ENCODE assay signal across 22 cellular contexts in the genomic region with DNA sequence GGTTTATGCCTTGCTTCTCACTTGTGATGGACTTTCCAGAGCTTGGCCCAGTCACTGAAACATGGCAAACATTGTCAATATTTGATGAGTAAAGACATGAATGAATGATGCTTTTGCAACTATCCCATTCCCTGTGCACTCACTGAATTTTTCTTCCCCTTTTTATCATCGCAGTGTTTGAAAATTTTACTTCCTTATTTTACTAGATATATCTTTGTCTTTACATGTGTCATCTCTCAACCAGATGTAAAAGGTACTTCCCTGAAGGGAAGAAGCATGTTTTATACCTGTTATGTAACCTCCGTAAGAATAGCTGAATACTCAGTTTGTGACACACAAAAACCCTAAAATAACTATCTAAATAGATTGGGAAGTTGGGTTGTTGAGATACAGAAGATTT.
A peak's percentile ranks its signal among the peaks of the same experiment; 100 is the strongest.
DNase-seq lines count a peak whose midpoint lies in the region; ATAC-seq, FAIRE-seq and TF ChIP-seq lines count a peak whose summit lies in the region.
"Had no signal": no experiment of that assay in that cellular context is flagged by ENCODE, and none has a peak within 500 bp of the region (broad histone marks: within the 10 kb centered on the region; RNA-seq: fewer than 3 reads in every experiment).

No MANE protein-coding gene starts in this region.

- CTCF ChIA-PET in GM12878 (lab: Yijun Ruan, JAX): no interaction called here

- no peaks in the 10 kb centered on the region for H4K20me1 ChIP-seq in GM12878 (ENCODE audit: control insufficient read depth, insufficient read depth)
- no peaks in the 10 kb centered on the region for H4K20me1 ChIP-seq in neural progenitor cell (ENCODE audit: low read depth)

- peaks cover 2% of the 10 kb centered on the region for H3K27me3 Mint-ChIP-seq in neural progenitor cell (ENCODE audit: insufficient read depth, low read depth)
- H3K27me3 Mint-ChIP-seq: CD4-positive, alpha-beta memory T cell had no signal

- H3K4me3 ChIP-seq in GM12878: no peak overlapping the region
- no peak overlapping the region for H3K4me3 ChIP-seq in neural progenitor cell

- no peak for TF ChIP-seq RAD21 in GM12878 (IDR thresholded peaks at IDR 0.05; ENCODE audit: insufficient read depth, low read depth, low read length)

- RAD21 ChIA-PET in GM12878 (lab: Charles Lee; ENCODE audit: unreplicated experiment): no interaction called here

- H3K36me3 ChIP-seq in GM12878 (ENCODE audit: control insufficient read depth in 2 of 2, insufficient read depth in 2 of 2, low read length in 1 of 2): no peaks in the 10 kb centered on the region
- H3K36me3 ChIP-seq in neural progenitor cell: no peaks in the 10 kb centered on the region

- intact Hi-C loops in GM12878 (cut with micrococcal nuclease; ENCODE audit: unreplicated experiment): no loop called here

- peaks cover 10% of the 10 kb centered on the region for H3K4me1 Mint-ChIP-seq in neural progenitor cell
- H3K4me1 Mint-ChIP-seq: CD4-positive, alpha-beta memory T cell had no signal

- no peaks in the 10 kb centered on the region for H3K79me2 ChIP-seq in GM12878 (ENCODE audit: control insufficient read depth, insufficient read depth, low read length)
- no peaks in the 10 kb centered on the region for H3K79me2 ChIP-seq in neural progenitor cell (ENCODE audit: low read depth)

- no TSS peak for BruUV-seq in GM12878 (replicated peaks; lab: Mats Ljungman, UMichigan)

- peak overlapping the region; percentile 17 for H2AFZ ChIP-seq in GM12878 (ENCODE audit: control insufficient read depth, low read depth, low read length)
- H2AFZ ChIP-seq in neural progenitor cell (replicated peaks): no peak overlapping the region

- ATAC-seq in GM12878 (peak; percentile 58), GM18519 (IDR thresholded peaks at IDR 0.05; ENCODE audit: low FRiP score, unreplicated experiment) (no peak)
- ATAC-seq: Right ventricle myocardium inferior had no signal

- no peak overlapping the region for H3K4me3 Mint-ChIP-seq in neural progenitor cell
- H3K4me3 Mint-ChIP-seq: CD4-positive, alpha-beta memory T cell; H9; IgD-negative memory B cell had no signal

- H3F3A ChIP-seq in neural progenitor cell (ENCODE audit: low read depth): no peaks in the 10 kb centered on the region

- POLR2A ChIA-PET in GM12878 (lab: Charles Lee): interaction anchor here (1.6 kb wide), 1 partner anchor 27 kb away, joined by 3 read pairs; no protein-coding TSS in a partner anchor

- TF ChIP-seq POLR2A in GM12892 (IDR thresholded peaks at IDR 0.05; ENCODE audit: low read depth, low read length) (no peak), GM12878 (IDR thresholded peaks at IDR 0.05; ENCODE audit: low read depth, low read length) (no peak)

- TF ChIP-seq EP300 in GM12878 (IDR thresholded peaks at IDR 0.05; ENCODE audit: borderline replicate concordance in 1 of 2, control insufficient read depth in 1 of 2, low read depth in 2 of 2, low read length in 2 of 2): no peak; a peak in 1 of 4 replicates

- H3K4me1 ChIP-seq in GM12878 (ENCODE audit: control insufficient read depth, insufficient read depth, low read length): no peaks in the 10 kb centered on the region
- H3K4me1 ChIP-seq in neural progenitor cell: no peaks in the 10 kb centered on the region

- SMC1A ChIA-PET in GM12878 (lab: Charles Lee; ENCODE audit: uncharacterized antibody, unreplicated experiment): interaction anchor here (0.6 to 1.5 kb wide), 6 partner anchors 16 to 136 kb away, joined by 3 to 4 read pairs (median 3); no protein-coding TSS in a partner anchor

- H3K27ac ChIP-seq in GM12878 (ENCODE audit: control insufficient read depth, insufficient read depth) (no peak overlapping the region), neural progenitor cell (no peak overlapping the region)

- no peak overlapping the region for H3K4me2 ChIP-seq in GM12878 (ENCODE audit: control insufficient read depth, insufficient read depth)
- H3K4me2 ChIP-seq in neural progenitor cell: no peak overlapping the region
- H3K4me2 ChIP-seq: SK-N-SH had no signal

- H3K27ac Mint-ChIP-seq in neural progenitor cell: no peak overlapping the region
- H3K27ac Mint-ChIP-seq: CD4-positive, alpha-beta memory T cell; H9; IgD-negative memory B cell had no signal

- in situ Hi-C loops in KBM-7 (cut with MboI; ENCODE audit: low pct_unique_long_range_greater_than_20kb, low sequenced_read_pairs) (no loop called here), GM12878 (cut with MboI) (no loop called here)

- no peaks in the 10 kb centered on the region for H3K9me3 Mint-ChIP-seq in neural progenitor cell
- H3K9me3 Mint-ChIP-seq: H9 had no signal

- DNase-seq in GM12892 (ENCODE audit: insufficient read length) (no peak), KBM-7 (peak; percentile 1), NOMO-1 treated with dmso at 0.1 percent for 144 hours (lab: John Stamatoyannopoulos, UW; ENCODE audit: unreplicated experiment) (peak; percentile 55), GM12878 (ENCODE audit: low read depth, low spot score) (no peak), activated gamma-delta T cell (lab: John Stamatoyannopoulos, UW) (no peak), neural progenitor cell (ENCODE audit: low spot score) (no peak)
- DNase-seq in activated effector memory CD4-positive, alpha-beta T cell treated with anti-CD3 and anti-CD28 coated beads, Interleukin-2, amount 50 U/mL, for 16 hours: no peak
- DNase-seq: CD4-positive, alpha-beta memory T cell; DMS153; GDM1; H9; MM.1S; NCI-H1694 treated with DMSO at 0.1 percent for 48 hours; NCI-H510A; NCI-H774; SK-N-SH; T-helper 1 cell had no signal

- no peaks in the 10 kb centered on the region for H3K36me3 Mint-ChIP-seq in neural progenitor cell
- H3K36me3 Mint-ChIP-seq: IgD-negative memory B cell had no signal

- H3K27me3 ChIP-seq in GM12878 (replicated peaks in 1 of 2; ENCODE audit: control insufficient read depth in 2 of 2, insufficient read depth in 2 of 2, low read length in 1 of 2): no peaks in the 10 kb centered on the region
- no peaks in the 10 kb centered on the region for H3K27me3 ChIP-seq in neural progenitor cell

- TF ChIP-seq CTCF in GM12878 (IDR thresholded peaks at IDR 0.05 in 2 of 3, conservative IDR thresholded peaks at IDR 0.05 in 1 of 3; ENCODE audit: control insufficient read depth in 2 of 3, extremely low read depth in 1 of 3, insufficient read depth in 1 of 3, low read depth in 3 of 3, low read length in 3 of 3) (no peak), neural progenitor cell (IDR thresholded peaks at IDR 0.05) (no peak)

- no peak overlapping the region for H3K9ac ChIP-seq in GM12878 (ENCODE audit: control insufficient read depth, insufficient read depth, low read length)
- H3K9ac ChIP-seq in neural progenitor cell: no peak overlapping the region
- H3K9ac ChIP-seq: SK-N-SH had no signal

- no peaks in the 10 kb centered on the region; the same call in 2 of the 3 replicates for H3K9me3 ChIP-seq in GM12878 (replicated peaks; ENCODE audit: control insufficient read depth, insufficient read depth, low read length)
- no peaks in the 10 kb centered on the region for H3K9me3 ChIP-seq in neural progenitor cell (ENCODE audit: low read depth)
- H3K9me3 ChIP-seq: SK-N-SH had no signal

- WGBS in GM12878 (ENCODE audit: insufficient coverage, insufficient replicate concordance, low lambda C conversion rate, missing lambda C conversion rate): 22% methylated on average over 2 of the region's 2 CpGs

- peak; percentile 5 for FAIRE-seq in GM12892 (lab: Jason Lieb, UNC)
- FAIRE-seq in GM12878 (lab: Jason Lieb, UNC): no peak
- FAIRE-seq: A204.1, RCC 7860 had no signal

TF ChIP-seq in GM12878, 131 proteins besides CTCF, POLR2A, EP300 and RAD21 (continues in another document):
- TF ChIP-seq TCF7 (IDR thresholded peaks at IDR 0.05; ENCODE audit: borderline replicate concordance) (no peak), MEF2B (IDR thresholded peaks at IDR 0.05; ENCODE audit: partially characterized antibody, poor library complexity, severe bottlenecking) (peak; percentile 25), ZBED1 (IDR thresholded peaks at IDR 0.05; ENCODE audit: borderline replicate concordance) (no peak), ZNF24 (IDR thresholded peaks at IDR 0.05) (peak; percentile 98), MTA2 (IDR thresholded peaks at IDR 0.05; ENCODE audit: low read depth) (peak; percentile 50; the same call in 1 of the 2 replicates), PAX5 (IDR thresholded peaks at IDR 0.05; ENCODE audit: borderline replicate concordance, low read depth, low read length) (no peak), ZNF217 (IDR thresholded peaks at IDR 0.05) (no peak; the same call in 1 of the 2 replicates)
- TF ChIP-seq, protein P1, sequence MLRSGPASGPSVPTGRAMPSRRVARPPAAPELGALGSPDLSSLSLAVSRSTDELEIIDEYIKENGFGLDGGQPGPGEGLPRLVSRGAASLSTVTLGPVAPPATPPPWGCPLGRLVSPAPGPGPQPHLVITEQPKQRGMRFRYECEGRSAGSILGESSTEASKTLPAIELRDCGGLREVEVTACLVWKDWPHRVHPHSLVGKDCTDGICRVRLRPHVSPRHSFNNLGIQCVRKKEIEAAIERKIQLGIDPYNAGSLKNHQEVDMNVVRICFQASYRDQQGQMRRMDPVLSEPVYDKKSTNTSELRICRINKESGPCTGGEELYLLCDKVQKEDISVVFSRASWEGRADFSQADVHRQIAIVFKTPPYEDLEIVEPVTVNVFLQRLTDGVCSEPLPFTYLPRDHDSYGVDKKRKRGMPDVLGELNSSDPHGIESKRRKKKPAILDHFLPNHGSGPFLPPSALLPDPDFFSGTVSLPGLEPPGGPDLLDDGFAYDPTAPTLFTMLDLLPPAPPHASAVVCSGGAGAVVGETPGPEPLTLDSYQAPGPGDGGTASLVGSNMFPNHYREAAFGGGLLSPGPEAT (IDR thresholded peaks at IDR 0.05; ENCODE audit: low read depth): peak; percentile 70
- TF ChIP-seq, protein P2, sequence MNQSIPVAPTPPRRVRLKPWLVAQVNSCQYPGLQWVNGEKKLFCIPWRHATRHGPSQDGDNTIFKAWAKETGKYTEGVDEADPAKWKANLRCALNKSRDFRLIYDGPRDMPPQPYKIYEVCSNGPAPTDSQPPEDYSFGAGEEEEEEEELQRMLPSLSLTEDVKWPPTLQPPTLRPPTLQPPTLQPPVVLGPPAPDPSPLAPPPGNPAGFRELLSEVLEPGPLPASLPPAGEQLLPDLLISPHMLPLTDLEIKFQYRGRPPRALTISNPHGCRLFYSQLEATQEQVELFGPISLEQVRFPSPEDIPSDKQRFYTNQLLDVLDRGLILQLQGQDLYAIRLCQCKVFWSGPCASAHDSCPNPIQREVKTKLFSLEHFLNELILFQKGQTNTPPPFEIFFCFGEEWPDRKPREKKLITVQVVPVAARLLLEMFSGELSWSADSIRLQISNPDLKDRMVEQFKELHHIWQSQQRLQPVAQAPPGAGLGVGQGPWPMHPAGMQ (IDR thresholded peaks at IDR 0.05; ENCODE audit: borderline replicate concordance): no peak

Comparison
In these comparisons a context has a peak if more than half of its experiments do, and no peak if none do; other contexts are left out.
1. DNase-seq: peak in KBM-7 (single experiment) and NOMO-1 treated with dmso at 0.1 percent for 144 hours (single experiment); none in GM12892 (single experiment), GM12878 (single experiment), activated gamma-delta T cell (single experiment), activated effector memory CD4-positive, alpha-beta T cell treated with anti-CD3 and anti-CD28 coated beads, Interleukin-2, amount 50 U/mL, for 16 hours (single experiment) and neural progenitor cell (single experiment).